ENCODE assay signal across 8 cellular contexts in genomic region chr17:15998031-15998574, GRCh38. TPM values are rescaled to one million over a fixed set of nuclear protein-coding genes. Genes with fewer than 3 reads are reported as not detected.
DNase-seq lines count a peak whose midpoint lies in the region; ATAC-seq and TF ChIP-seq lines count a peak whose summit lies in the region.

No MANE protein-coding gene starts in this region.

- peak overlapping the region; percentile 11 for H3K27ac ChIP-seq in hepatocyte
- H3K27ac ChIP-seq in thyroid gland = peak overlapping the region in 2 of 3 donors; percentile 97 to 98

- H3K4me2 ChIP-seq in hepatocyte = peak overlapping the region; percentile 85

- POLR2A ChIA-PET in T-cell (lab: Charles Lee) = no interaction called here

- TF ChIP-seq CTCF in hepatocyte (IDR thresholded peaks at IDR 0.05; ENCODE audit: poor library complexity) (no peak), thyroid gland (IDR thresholded peaks at IDR 0.05) (no peak)

- H3K36me3 ChIP-seq in hepatocyte (replicated peaks; ENCODE audit: insufficient read depth, low read depth) (peaks cover 5% of the 10 kb centered on the region), thyroid gland (peaks cover 13 to 14% of the 10 kb centered on the region in 2 donors)

- intact Hi-C loops in thyroid gland (cut with DNase I) = loop anchor here (10.0 kb wide), 1 partner anchor 173 kb away; no protein-coding TSS in a partner anchor

- H3K4me1 ChIP-seq in hepatocyte (ENCODE audit: insufficient read depth) (no peaks in the 10 kb centered on the region), thyroid gland (peaks cover 15 to 16% of the 10 kb centered on the region in 2 donors)

- H3K27ac Mint-ChIP-seq in activated T-cell treated with anti-CD3 and anti-CD28 coated beads, Interleukin-2, amount 50 U/mL, for 24 hours = peak overlapping the region; percentile 99
- peak overlapping the region; percentile 96 for H3K27ac Mint-ChIP-seq in T-cell

- H3K9me3 ChIP-seq in hepatocyte (ENCODE audit: low read depth) (peaks cover 8% of the 10 kb centered on the region), thyroid gland (no peaks in the 10 kb centered on the region)

- no peaks in the 10 kb centered on the region for H3K27me3 ChIP-seq in hepatocyte
- no peaks in the 10 kb centered on the region for H3K27me3 ChIP-seq in thyroid gland

- CTCF ChIA-PET in T-cell (lab: Charles Lee) = interaction anchor here (0.6 to 1.6 kb wide), 2 partner anchors 11 to 337 kb away, joined by 7 to 12 read pairs; no protein-coding TSS in a partner anchor

- H3K9me2 ChIP-seq in hepatocyte (replicated peaks; ENCODE audit: insufficient read depth) = no peaks in the 10 kb centered on the region

- H3K4me3 ChIP-seq in hepatocyte (no peak overlapping the region), thyroid gland (replicated peaks in 1 of 3) (no peak overlapping the region)

- peaks cover 10% of the 10 kb centered on the region for H4K20me1 ChIP-seq in hepatocyte (ENCODE audit: insufficient read depth, poor library complexity, severe bottlenecking)

- DNase-seq in activated T-cell treated with anti-CD3 and anti-CD28 coated beads, Interleukin-2, amount 50 U/mL, for 24 hours = no peak
- DNase-seq in activated T-cell treated with anti-CD3 and anti-CD28 coated beads, Interleukin-2, amount 50 U/mL, for 1 hour = no peak
- DNase-seq in T-cell (no peak), hepatocyte (ENCODE audit: low spot score) (no peak), thyroid gland (no peak), erythroblast (lab: John Stamatoyannopoulos, UW) (no peak), G401 (ENCODE audit: low spot score) (no peak), NCI-H82 treated with DMSO at 0.1 percent for 48 hours (lab: John Stamatoyannopoulos, UW; ENCODE audit: unreplicated experiment) (no peak)

- in situ Hi-C loops in G401 (cut with HindIII; ENCODE audit: low sequenced_read_pairs) = no loop called here

- WGBS in hepatocyte (ENCODE audit: low lambda C conversion rate, missing lambda C conversion rate) = 84% methylated on average over 4 of the region's 4 CpGs
- 71 to 80% methylated on average over 4 of the region's 4 CpGs for WGBS in thyroid gland, 2 donors

- H3K27me3 Mint-ChIP-seq in activated T-cell treated with anti-CD3 and anti-CD28 coated beads, Interleukin-2, amount 50 U/mL, for 24 hours = no peaks in the 10 kb centered on the region
- no peaks in the 10 kb centered on the region for H3K27me3 Mint-ChIP-seq in T-cell

- peaks cover 50% of the 10 kb centered on the region for H3K79me2 ChIP-seq in hepatocyte

- no peak overlapping the region for H2AFZ ChIP-seq in hepatocyte

- TF ChIP-seq POLR2A in thyroid gland (IDR thresholded peaks at IDR 0.05) (no peak), erythroblast (IDR thresholded peaks at IDR 0.05; ENCODE audit: low read length) (no peak)

- no peak for ATAC-seq in T-cell (replicated peaks in 1 of 4)

- peak overlapping the region; percentile 86 for H3K4me3 Mint-ChIP-seq in activated T-cell treated with anti-CD3 and anti-CD28 coated beads, Interleukin-2, amount 50 U/mL, for 24 hours
- peak overlapping the region; percentile 84 to 98 (median 92) for H3K4me3 Mint-ChIP-seq in T-cell

- no peaks in the 10 kb centered on the region for H3K9me3 Mint-ChIP-seq in activated T-cell treated with anti-CD3 and anti-CD28 coated beads, Interleukin-2, amount 50 U/mL, for 24 hours
- no peaks in the 10 kb centered on the region for H3K9me3 Mint-ChIP-seq in T-cell

- H3K4me1 Mint-ChIP-seq in activated T-cell treated with anti-CD3 and anti-CD28 coated beads, Interleukin-2, amount 50 U/mL, for 24 hours (ENCODE audit: low read depth) = peaks cover 34% of the 10 kb centered on the region
- H3K4me1 Mint-ChIP-seq in T-cell = peaks cover 34 to 43% (median 41%) of the 10 kb centered on the region in 3 donors

- peaks cover 57% of the 10 kb centered on the region for H3K36me3 Mint-ChIP-seq in activated T-cell treated with anti-CD3 and anti-CD28 coated beads, Interleukin-2, amount 50 U/mL, for 24 hours (ENCODE audit: low read depth)
- H3K36me3 Mint-ChIP-seq in T-cell = peaks cover 34% of the 10 kb centered on the region

RNA-seq across cellular contexts. Expression of gene ZSWIM7, which starts 1.4 kb away (rescaled TPM):
- total RNA-seq in T-cell = 10 to 100 TPM; 18.1 to 28.7 (median 22.8) TPM
- 22.2 and 27.0 TPM in 2 replicates for total RNA-seq in hepatocyte
- polyA plus RNA-seq in hepatocyte = 41.8 and 46.8 TPM in 2 replicates
- total RNA-seq in thyroid gland = 10 to 100 TPM; 10.5 to 22.3 (median 13.5) TPM
- total RNA-seq in G401 (2014; rRNA removed; shearing (Covaris generic)) = 17.2 and 32.2 TPM in 2 replicates

RNA-seq across cellular contexts. Expression of gene TTC19, which starts 1.5 kb away (rescaled TPM):
- total RNA-seq in T-cell = 10 to 100 TPM; 39.2 to 58.6 (median 42.2) TPM
- 31.8 and 42.5 TPM in 2 replicates for total RNA-seq in hepatocyte
- 39.0 and 46.5 TPM in 2 replicates for polyA plus RNA-seq in hepatocyte
- total RNA-seq in thyroid gland = 100 to 1,000 TPM; 103 to 160 (median 134) TPM
- 27.4 and 35.9 TPM in 2 replicates for total RNA-seq in G401 (2014; rRNA removed; shearing (Covaris generic))

RNA-seq across cellular contexts. Expression of gene ADORA2B, which starts 53.2 kb away (rescaled TPM):
- total RNA-seq in T-cell (under 1 TPM in 1 of 5 donors, not detected in 4; 0.20 TPM), hepatocyte (9.2 and 11.4 TPM in 2 replicates), thyroid gland (not detected)
- 11.7 and 15.4 TPM in 2 replicates for polyA plus RNA-seq in hepatocyte
- 23.7 and 30.5 TPM in 2 replicates for total RNA-seq in G401 (2014; rRNA removed; shearing (Covaris generic))
